Comparison of ENCODE assay signal across 1 cellular context in genomic region chr5:3033033-3033755, GRCh38.
TF ChIP-seq lines count a peak whose summit lies in the region.

No MANE protein-coding gene starts in this region.

TF ChIP-seq in WTC11, 78 proteins besides CTCF, POLR2A, EP300 and RAD21 (continued from another document):
- TF ChIP-seq PREB (CRISPR knock-in tag; IDR thresholded peaks at IDR 0.05; ENCODE audit: borderline replicate concordance) (no peak), ZNF416 (CRISPR knock-in tag; IDR thresholded peaks at IDR 0.05) (no peak)
